Comparison of ENCODE assay signal across 7 cellular contexts in the genomic region with DNA sequence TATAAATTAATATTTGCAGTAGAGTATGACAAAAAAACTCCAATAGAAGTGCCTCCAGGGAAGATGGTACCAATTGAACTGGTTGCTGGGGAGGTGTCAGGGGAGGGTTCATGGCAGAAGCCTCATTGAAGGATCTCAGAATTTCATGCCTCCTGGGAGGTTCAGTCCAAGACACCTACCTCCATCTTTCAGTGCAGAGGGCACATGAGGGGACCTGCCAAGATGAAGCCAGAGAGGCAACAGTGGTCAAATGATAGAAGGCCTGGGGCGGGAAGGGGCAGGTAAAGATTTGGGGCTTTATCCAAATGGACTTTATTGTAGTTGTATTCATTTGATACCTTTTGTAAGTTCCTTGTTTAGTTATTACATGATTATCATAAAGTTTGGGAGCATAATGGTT. TPM values are rescaled to one million over a fixed set of nuclear protein-coding genes. Genes with fewer than 3 reads are reported as not detected.
"Had no signal": no experiment of that assay in that cellular context is flagged by ENCODE, and none has a peak within 500 bp of the region (broad histone marks: within the 10 kb centered on the region; RNA-seq: fewer than 3 reads in every experiment).

No MANE protein-coding gene starts in this region.

- DNase-seq: GM23248, GOT3, HCEC 1CT, IMR-90 had no signal

- H2AFZ ChIP-seq: GM23248 had no signal

- H3K27ac ChIP-seq: GM23248 had no signal

- H3K9ac ChIP-seq: GM23248 had no signal

- H3K4me3 ChIP-seq: GM23248, K562 had no signal

RNA-seq across cellular contexts. Expression of gene KCNIP1, which starts 25.9 kb away (rescaled TPM):
- total RNA-seq: GM23248, H4, HT-29, IMR-90, K562 had no signal
- polyA plus RNA-seq: GM23248, IMR-90, K562 had no signal
